In the genomic region with DNA sequence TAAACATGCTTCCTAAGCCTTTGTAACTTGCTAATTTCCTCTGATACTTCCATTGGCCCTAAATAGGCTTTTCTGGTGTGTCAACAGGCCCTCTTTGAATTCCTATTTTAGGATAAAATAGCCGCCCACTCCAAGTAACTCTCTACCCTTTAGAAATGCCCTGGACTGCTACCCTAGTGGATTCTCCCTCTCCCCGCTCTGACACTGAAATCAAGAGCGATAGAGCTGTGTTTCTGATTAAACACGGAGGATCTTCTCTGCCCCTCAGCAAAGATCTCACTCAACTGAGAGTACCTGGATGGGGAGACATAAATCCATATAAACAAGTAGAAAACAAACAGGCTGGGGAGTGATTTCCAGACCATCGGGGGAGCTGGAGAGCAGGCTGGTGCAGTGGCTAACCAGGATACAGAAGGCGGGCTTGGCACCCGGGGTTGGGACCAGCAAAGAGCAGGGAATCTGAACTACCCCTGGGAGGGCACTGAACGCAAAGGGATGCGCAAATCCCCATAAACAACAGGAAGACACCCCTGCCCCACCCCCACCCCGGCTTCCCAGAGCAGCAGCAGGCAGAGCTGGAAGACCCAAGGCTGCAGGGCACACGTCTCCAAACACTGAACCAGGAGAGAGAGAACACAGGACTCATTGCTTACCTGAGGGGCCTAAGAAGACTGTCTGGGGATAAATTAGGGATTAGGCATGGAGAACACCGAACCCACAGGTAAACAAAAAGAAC, we compare ENCODE assay signal across 1 cellular context.
TF ChIP-seq lines count a peak whose summit lies in the region.

No MANE protein-coding gene starts in this region.

TF ChIP-seq in HepG2, 621 proteins besides CTCF, POLR2A, EP300 and RAD21:
- TF ChIP-seq, protein P1, sequence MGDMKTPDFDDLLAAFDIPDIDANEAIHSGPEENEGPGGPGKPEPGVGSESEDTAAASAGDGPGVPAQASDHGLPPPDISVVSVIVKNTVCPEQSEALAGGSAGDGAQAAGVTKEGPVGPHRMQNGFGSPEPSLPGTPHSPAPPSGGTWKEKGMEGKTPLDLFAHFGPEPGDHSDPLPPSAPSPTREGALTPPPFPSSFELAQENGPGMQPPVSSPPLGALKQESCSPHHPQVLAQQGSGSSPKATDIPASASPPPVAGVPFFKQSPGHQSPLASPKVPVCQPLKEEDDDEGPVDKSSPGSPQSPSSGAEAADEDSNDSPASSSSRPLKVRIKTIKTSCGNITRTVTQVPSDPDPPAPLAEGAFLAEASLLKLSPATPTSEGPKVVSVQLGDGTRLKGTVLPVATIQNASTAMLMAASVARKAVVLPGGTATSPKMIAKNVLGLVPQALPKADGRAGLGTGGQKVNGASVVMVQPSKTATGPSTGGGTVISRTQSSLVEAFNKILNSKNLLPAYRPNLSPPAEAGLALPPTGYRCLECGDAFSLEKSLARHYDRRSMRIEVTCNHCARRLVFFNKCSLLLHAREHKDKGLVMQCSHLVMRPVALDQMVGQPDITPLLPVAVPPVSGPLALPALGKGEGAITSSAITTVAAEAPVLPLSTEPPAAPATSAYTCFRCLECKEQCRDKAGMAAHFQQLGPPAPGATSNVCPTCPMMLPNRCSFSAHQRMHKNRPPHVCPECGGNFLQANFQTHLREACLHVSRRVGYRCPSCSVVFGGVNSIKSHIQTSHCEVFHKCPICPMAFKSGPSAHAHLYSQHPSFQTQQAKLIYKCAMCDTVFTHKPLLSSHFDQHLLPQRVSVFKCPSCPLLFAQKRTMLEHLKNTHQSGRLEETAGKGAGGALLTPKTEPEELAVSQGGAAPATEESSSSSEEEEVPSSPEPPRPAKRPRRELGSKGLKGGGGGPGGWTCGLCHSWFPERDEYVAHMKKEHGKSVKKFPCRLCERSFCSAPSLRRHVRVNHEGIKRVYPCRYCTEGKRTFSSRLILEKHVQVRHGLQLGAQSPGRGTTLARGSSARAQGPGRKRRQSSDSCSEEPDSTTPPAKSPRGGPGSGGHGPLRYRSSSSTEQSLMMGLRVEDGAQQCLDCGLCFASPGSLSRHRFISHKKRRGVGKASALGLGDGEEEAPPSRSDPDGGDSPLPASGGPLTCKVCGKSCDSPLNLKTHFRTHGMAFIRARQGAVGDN (CRISPR knock-in tag; IDR thresholded peaks at IDR 0.05) = 0 out of 2 replicates have a peak, but pooled peaks have one; percentile 16
- TF ChIP-seq KAT7 (CRISPR knock-in tag; IDR thresholded peaks at IDR 0.05; ENCODE audit: borderline replicate concordance) = no peak
- TF ChIP-seq, protein P2, sequence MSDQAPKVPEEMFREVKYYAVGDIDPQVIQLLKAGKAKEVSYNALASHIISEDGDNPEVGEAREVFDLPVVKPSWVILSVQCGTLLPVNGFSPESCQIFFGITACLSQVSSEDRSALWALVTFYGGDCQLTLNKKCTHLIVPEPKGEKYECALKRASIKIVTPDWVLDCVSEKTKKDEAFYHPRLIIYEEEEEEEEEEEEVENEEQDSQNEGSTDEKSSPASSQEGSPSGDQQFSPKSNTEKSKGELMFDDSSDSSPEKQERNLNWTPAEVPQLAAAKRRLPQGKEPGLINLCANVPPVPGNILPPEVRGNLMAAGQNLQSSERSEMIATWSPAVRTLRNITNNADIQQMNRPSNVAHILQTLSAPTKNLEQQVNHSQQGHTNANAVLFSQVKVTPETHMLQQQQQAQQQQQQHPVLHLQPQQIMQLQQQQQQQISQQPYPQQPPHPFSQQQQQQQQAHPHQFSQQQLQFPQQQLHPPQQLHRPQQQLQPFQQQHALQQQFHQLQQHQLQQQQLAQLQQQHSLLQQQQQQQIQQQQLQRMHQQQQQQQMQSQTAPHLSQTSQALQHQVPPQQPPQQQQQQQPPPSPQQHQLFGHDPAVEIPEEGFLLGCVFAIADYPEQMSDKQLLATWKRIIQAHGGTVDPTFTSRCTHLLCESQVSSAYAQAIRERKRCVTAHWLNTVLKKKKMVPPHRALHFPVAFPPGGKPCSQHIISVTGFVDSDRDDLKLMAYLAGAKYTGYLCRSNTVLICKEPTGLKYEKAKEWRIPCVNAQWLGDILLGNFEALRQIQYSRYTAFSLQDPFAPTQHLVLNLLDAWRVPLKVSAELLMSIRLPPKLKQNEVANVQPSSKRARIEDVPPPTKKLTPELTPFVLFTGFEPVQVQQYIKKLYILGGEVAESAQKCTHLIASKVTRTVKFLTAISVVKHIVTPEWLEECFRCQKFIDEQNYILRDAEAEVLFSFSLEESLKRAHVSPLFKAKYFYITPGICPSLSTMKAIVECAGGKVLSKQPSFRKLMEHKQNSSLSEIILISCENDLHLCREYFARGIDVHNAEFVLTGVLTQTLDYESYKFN (CRISPR knock-in tag; conservative IDR thresholded peaks at IDR 0.05) = no peak
- no peak for TF ChIP-seq ZNF501 (CRISPR knock-in tag; IDR thresholded peaks at IDR 0.05)
